ENCODE assay signal across 21 cellular contexts in the genomic region with DNA sequence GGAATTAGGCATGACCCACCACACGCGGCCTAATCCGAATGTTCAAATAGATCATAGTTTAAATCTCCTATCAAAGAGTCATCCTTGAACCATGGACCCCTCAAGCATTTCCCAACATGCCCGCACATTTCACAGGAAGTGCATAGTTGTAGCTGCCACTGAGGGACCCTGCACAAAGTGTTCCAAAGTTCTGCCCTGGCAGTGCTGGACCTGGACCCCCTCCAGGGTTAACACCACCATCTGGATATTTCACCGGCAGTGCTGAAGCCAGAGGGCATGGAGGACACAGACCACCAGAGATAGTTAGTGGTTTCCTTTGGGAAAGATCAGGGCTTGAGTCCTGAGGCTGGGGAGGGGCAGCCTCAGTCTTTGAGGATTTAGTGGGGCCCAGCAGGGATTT.
"Had no signal": no experiment of that assay in that cellular context is flagged by ENCODE, and none has a peak within 500 bp of the region (broad histone marks: within the 10 kb centered on the region; RNA-seq: fewer than 3 reads in every experiment).

No MANE protein-coding gene starts in this region.

- FAIRE-seq: K562 had no signal

- H3K4me3 ChIP-seq: K562 had no signal

- H3K9me3 ChIP-seq: SK-N-SH had no signal

- H3K4me1 Mint-ChIP-seq: IgD-negative memory B cell had no signal

- H3K27ac Mint-ChIP-seq: IgD-negative memory B cell had no signal

- H3K27ac ChIP-seq: KMS-11, RWPE1 had no signal

- ATAC-seq: K562, Panc1, PC-3 had no signal

- DNase-seq: Kasumi-1; NCI-H1048; NCI-H1105; NCI-H1417; NCI-H1436 treated with DMSO at 0.1 percent for 48 hours; NCI-H1694; NCI-H187 treated with DMSO at 0.1 percent for 48 hours; NCI-H2029 treated with DMSO at 0.1 percent for 48 hours; NCI-H226; NCI-H510A; NCI-H774; NK-92 treated with Interleukin-12 subunit alpha and Interleukin-12 subunit beta, amount 100 ng/mL, for 24 hours; PC-3; SHP77; SK-N-SH; SW 1271 had no signal

- H3K9ac ChIP-seq: KMS-11, SK-N-SH had no signal

- H3K4me2 ChIP-seq: KMS-11, SK-N-SH had no signal

- H3K4me3 Mint-ChIP-seq: IgD-negative memory B cell had no signal
